ENCODE assay signal across 8 cellular contexts in the genomic region with DNA sequence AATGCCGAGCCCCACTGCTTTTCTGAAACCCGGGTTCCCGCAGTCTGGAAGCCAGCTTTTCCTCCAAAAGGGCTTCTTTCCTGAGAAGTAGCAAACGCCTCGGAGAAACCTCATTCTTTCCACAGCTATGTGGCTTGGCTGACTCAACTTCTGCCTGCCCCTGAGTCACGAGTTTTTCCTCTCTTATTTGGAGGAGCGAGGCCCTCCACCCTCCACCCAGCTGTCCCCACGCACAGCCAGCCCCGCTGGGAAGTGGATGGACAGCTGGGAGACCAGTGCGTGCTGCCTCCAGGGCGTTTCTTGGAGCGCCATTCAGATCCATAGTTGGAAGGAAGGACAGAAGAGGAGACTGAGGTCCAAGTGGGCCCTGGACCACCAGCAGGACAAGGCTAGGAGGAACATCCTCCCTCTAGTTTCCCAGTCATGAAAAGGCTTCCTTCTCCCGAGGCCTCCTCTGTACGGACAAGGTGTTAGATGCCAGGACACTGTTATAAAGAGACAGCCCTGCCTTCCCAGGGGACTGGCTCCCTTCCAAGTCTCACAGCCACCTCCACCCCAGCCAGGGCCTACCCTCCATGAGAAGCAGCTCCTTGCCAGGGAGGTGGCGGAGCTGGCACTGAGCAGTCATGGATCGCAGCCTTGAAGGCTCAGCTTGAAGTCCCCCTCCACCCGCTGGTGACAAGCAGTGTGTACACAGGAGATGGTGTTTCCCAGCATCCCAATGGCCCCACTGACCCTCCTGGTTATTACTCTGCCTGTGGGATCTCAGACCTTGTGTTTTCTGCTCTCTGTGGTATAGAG. TPM values are rescaled to one million over a fixed set of nuclear protein-coding genes. Genes with fewer than 3 reads are reported as not detected.
DNase-seq lines count a peak whose midpoint lies in the region; ATAC-seq, FAIRE-seq and TF ChIP-seq lines count a peak whose summit lies in the region.

No MANE protein-coding gene starts in this region.

- H3K9me3 ChIP-seq in astrocyte (ENCODE audit: insufficient read depth, low read depth, low read length) (no peaks in the 10 kb centered on the region), thoracic aorta (no peaks in the 10 kb centered on the region)

- no peaks in the 10 kb centered on the region for H3K27me3 Mint-ChIP-seq in astrocyte (ENCODE audit: low read depth, unreplicated experiment)

- peaks cover 7% of the 10 kb centered on the region for H3K36me3 Mint-ChIP-seq in astrocyte (ENCODE audit: low read depth, unreplicated experiment)

- H3K4me1 Mint-ChIP-seq in astrocyte (ENCODE audit: low read depth, unreplicated experiment): peaks cover 48% of the 10 kb centered on the region

- H3K9me3 Mint-ChIP-seq in astrocyte (ENCODE audit: unreplicated experiment): no peaks in the 10 kb centered on the region

- H2AFZ ChIP-seq in ACC112 (ENCODE audit: low read length, unreplicated experiment) (peak overlapping the region; percentile 69), astrocyte (ENCODE audit: low read depth, low read length) (peak overlapping the region; percentile 79)

- peak; percentile 53 for DNase-seq in HTR-8/SVneo (ENCODE audit: insufficient read length, low spot score)
- DNase-seq in astrocyte (ENCODE audit: low read depth): peak; percentile 95
- peak; percentile 69 for DNase-seq in left kidney (ENCODE audit: low read depth, low spot score)
- DNase-seq in thoracic aorta (ENCODE audit: low spot score): peak; percentile 56

- H3K4me2 ChIP-seq in astrocyte (ENCODE audit: low read length): peak overlapping the region; percentile 80

- TF ChIP-seq CTCF in astrocyte (IDR thresholded peaks at IDR 0.05; ENCODE audit: insufficient read depth, low read depth, low read length) (no peak), thoracic aorta (IDR thresholded peaks at IDR 0.05) (no peak)

- H3K27ac ChIP-seq in ACC112 (ENCODE audit: low read depth, low read length): peak overlapping the region; percentile 98
- H3K27ac ChIP-seq in astrocyte (ENCODE audit: low read depth, low read length): peak overlapping the region; percentile 96
- H3K27ac ChIP-seq in thoracic aorta: peak overlapping the region; percentile 95

- H3K9ac ChIP-seq in astrocyte (ENCODE audit: low read length): peak overlapping the region; percentile 77

- ATAC-seq in thoracic aorta (ENCODE audit: insufficient number of reproducible peaks, low FRiP score, low read depth) (peak; percentile 64), GM19455 (IDR thresholded peaks at IDR 0.05; ENCODE audit: unreplicated experiment) (no peak), GM21381 (IDR thresholded peaks at IDR 0.05; ENCODE audit: unreplicated experiment) (no peak), GM19395 (IDR thresholded peaks at IDR 0.05; ENCODE audit: unreplicated experiment) (no peak)

- H3K4me1 ChIP-seq in ACC112 (ENCODE audit: control insufficient read depth, insufficient read depth, low read length, unreplicated experiment) (peaks cover 26% of the 10 kb centered on the region), astrocyte (ENCODE audit: insufficient read depth, low read length) (peaks cover 53% of the 10 kb centered on the region), thoracic aorta (ENCODE audit: control insufficient read depth in 1 of 2, low read depth in 2 of 2) (peaks cover 35 to 47% of the 10 kb centered on the region in 2 donors)

- H3K27me3 ChIP-seq in ACC112 (ENCODE audit: insufficient read depth, low read length) (no peaks in the 10 kb centered on the region), astrocyte (ENCODE audit: insufficient read depth, low read length) (no peaks in the 10 kb centered on the region), thoracic aorta (replicated peaks; ENCODE audit: insufficient read depth) (no peaks in the 10 kb centered on the region)

- H3K36me3 ChIP-seq in ACC112 (ENCODE audit: insufficient read depth, low read length) (no peaks in the 10 kb centered on the region), astrocyte (ENCODE audit: insufficient read depth, low read length) (no peaks in the 10 kb centered on the region), thoracic aorta (no peaks in the 10 kb centered on the region)

- peaks cover 5% of the 10 kb centered on the region for H4K20me1 ChIP-seq in astrocyte (ENCODE audit: insufficient read depth, low read length)

- peak overlapping the region; percentile 100 for H3K27ac Mint-ChIP-seq in astrocyte (ENCODE audit: unreplicated experiment)

- H3K4me3 Mint-ChIP-seq in astrocyte (ENCODE audit: unreplicated experiment): peak overlapping the region; percentile 57

- H3K4me3 ChIP-seq in ACC112 (ENCODE audit: low read depth, low read length) (peak overlapping the region; percentile 69), astrocyte (ENCODE audit: insufficient read depth, low read depth, low read length) (peak overlapping the region; percentile 30), thoracic aorta (peak overlapping the region; percentile 59)

- FAIRE-seq in HTR-8/SVneo (lab: Jason Lieb, UNC): no peak
- FAIRE-seq in astrocyte (lab: Jason Lieb, UNC): peak; percentile 92

- H3K79me2 ChIP-seq in ACC112 (ENCODE audit: control insufficient read depth, insufficient read depth, low read length, unreplicated experiment) (peaks cover 2% of the 10 kb centered on the region), astrocyte (ENCODE audit: insufficient read depth, low read length) (no peaks in the 10 kb centered on the region)

RNA-seq across cellular contexts. Expression of gene PLEKHF1, which starts 2.5 kb away (rescaled TPM):
- 10.8 and 13.1 TPM in 2 replicates for total RNA-seq in astrocyte
- total RNA-seq in thoracic aorta: 10 to 100 TPM; 21.4 to 56.2 TPM

RNA-seq across cellular contexts. Expression of gene C19orf12, which starts 52.3 kb away (rescaled TPM):
- total RNA-seq in astrocyte: 38.7 and 40.9 TPM in 2 replicates
- 10 to 100 TPM; 36.1 to 46.4 TPM for total RNA-seq in thoracic aorta

RNA-seq across cellular contexts. Expression of gene POP4, which starts 56.7 kb away (rescaled TPM):
- 52.3 and 60.6 TPM in 2 replicates for total RNA-seq in astrocyte
- total RNA-seq in thoracic aorta: 10 to 100 TPM; 57.2 to 58.8 TPM
